Comparison of ENCODE assay signal across 9 cellular contexts in the genomic region with DNA sequence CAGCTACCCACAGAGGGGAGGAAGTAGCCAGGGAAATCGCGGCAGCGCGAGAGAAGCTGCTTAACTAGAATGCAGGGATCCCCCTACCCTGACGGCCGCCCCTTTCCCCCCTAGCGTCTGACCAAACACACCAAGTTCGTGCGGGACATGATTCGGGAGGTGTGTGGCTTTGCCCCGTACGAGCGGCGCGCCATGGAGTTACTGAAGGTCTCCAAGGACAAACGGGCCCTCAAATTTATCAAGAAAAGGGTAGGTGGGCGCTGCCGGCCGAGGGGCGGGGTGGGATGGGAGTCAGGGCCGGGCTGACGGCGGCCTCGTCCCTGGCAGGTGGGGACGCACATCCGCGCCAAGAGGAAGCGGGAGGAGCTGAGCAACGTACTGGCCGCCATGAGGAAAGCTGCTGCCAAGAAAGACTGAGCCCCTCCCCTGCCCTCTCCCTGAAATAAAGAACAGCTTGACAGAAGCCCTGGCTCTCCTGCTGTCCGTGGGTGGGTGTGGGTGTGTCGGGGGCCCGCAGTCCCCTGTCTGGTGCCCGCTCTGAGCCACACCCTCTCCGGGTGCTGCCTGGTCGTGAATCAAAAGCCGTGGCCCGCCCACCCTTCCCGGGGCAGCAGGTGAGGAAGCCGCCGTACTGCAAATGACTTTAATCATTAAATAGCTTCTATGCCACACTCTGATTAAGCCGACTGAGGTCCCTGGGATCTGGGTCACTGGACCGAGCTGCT. TPM values are rescaled to one million over a fixed set of nuclear protein-coding genes. Genes with fewer than 3 reads are reported as not detected.
DNase-seq lines count a peak whose midpoint lies in the region; ATAC-seq, FAIRE-seq and TF ChIP-seq lines count a peak whose summit lies in the region.
"Had no signal": no experiment of that assay in that cellular context is flagged by ENCODE, and none has a peak within 500 bp of the region (broad histone marks: within the 10 kb centered on the region; RNA-seq: fewer than 3 reads in every experiment).

No MANE protein-coding gene starts in this region.

- H3K9ac ChIP-seq in Karpas-422 (ENCODE audit: low read length) (peak overlapping the region; percentile 100), mesendoderm (ENCODE audit: low read length) (peak overlapping the region; percentile 99)

- no peak for ATAC-seq in CD4-positive, alpha-beta T cell (ENCODE audit: poor library complexity)
- ATAC-seq in stimulated activated naive B cell treated with anti-CD40 and anti-IgM and Interleukin-4, amounts not matched to agents 10 μg/mL and 1 μg/mL and 100 μg/mL, for 72 hours (replicated peaks): no peak
- ATAC-seq in GM18867 (IDR thresholded peaks at IDR 0.05; ENCODE audit: unreplicated experiment): no peak

- peak overlapping the region; percentile 80 for H3K23ac ChIP-seq in mesendoderm (ENCODE audit: low read length)

- H3K27ac Mint-ChIP-seq in CD4-positive, alpha-beta T cell: peak overlapping the region; percentile 96
- H3K27ac Mint-ChIP-seq in stimulated activated naive B cell treated with anti-CD40 and anti-IgM and Interleukin-4, amounts not matched to agents 10 μg/mL and 1 μg/mL and 100 μg/mL, for 72 hours: peak overlapping the region; percentile 99

- no peak for TF ChIP-seq CTCF in CD4-positive, alpha-beta T cell (IDR thresholded peaks at IDR 0.05)
- TF ChIP-seq CTCF in VCaP (conservative IDR thresholded peaks at IDR 0.05) (no peak), D721Med (IDR thresholded peaks at IDR 0.05; ENCODE audit: insufficient read depth, missing control alignments) (no peak)

- no peak overlapping the region for H2AK5ac ChIP-seq in mesendoderm (ENCODE audit: low read length)

- peaks cover 52% of the 10 kb centered on the region for H3K36me3 Mint-ChIP-seq in CD4-positive, alpha-beta T cell (ENCODE audit: low read depth)
- peaks cover 40 to 60% of the 10 kb centered on the region in 2 donors for H3K36me3 Mint-ChIP-seq in stimulated activated naive B cell treated with anti-CD40 and anti-IgM and Interleukin-4, amounts not matched to agents 10 μg/mL and 1 μg/mL and 100 μg/mL, for 72 hours

- no CpG with 5 or more reads among the region's 43 CpGs for WGBS in mesendoderm (ENCODE audit: extremely low coverage, insufficient coverage, low lambda C conversion rate)

- CTCF ChIA-PET in CD4-positive, alpha-beta T cell (lab: Charles Lee): interaction anchor here (2.0 to 2.6 kb wide), 2 partner anchors 27 to 29 kb away, joined by 6 to 20 read pairs; partner anchors contain the start of genes CATSPERD and LONP1

- peaks cover 12% of the 10 kb centered on the region for H3K79me1 ChIP-seq in mesendoderm (ENCODE audit: low read length)

- H3K18ac ChIP-seq in mesendoderm (ENCODE audit: low read length): no peak overlapping the region

- no peak for FAIRE-seq in D721Med (lab: Jason Lieb, UNC)

- no peaks in the 10 kb centered on the region for H3K9me3 ChIP-seq in CD4-positive, alpha-beta T cell (ENCODE audit: control insufficient read depth, low read length)
- H3K9me3 ChIP-seq in Karpas-422 (ENCODE audit: low read length): no peaks in the 10 kb centered on the region

- intact Hi-C loops in CD4-positive, alpha-beta T cell (cut with DNase I, micrococcal nuclease): loop anchor here in 1 of 2 experiments (2.0 kb wide), 1 partner anchor 101 kb away; no protein-coding TSS in a partner anchor

- H3K9me2 ChIP-seq in Karpas-422 (replicated peaks; ENCODE audit: insufficient read depth, low read length): no peaks in the 10 kb centered on the region

- peak overlapping the region; percentile 96 for H3K4me3 Mint-ChIP-seq in CD4-positive, alpha-beta T cell
- H3K4me3 Mint-ChIP-seq in stimulated activated naive B cell treated with anti-CD40 and anti-IgM and Interleukin-4, amounts not matched to agents 10 μg/mL and 1 μg/mL and 100 μg/mL, for 72 hours: peak overlapping the region; percentile 92 to 97

- peaks cover 49% of the 10 kb centered on the region for H4K20me1 ChIP-seq in Karpas-422 (ENCODE audit: insufficient read depth, low read depth, low read length)

- H3K4ac ChIP-seq in mesendoderm (ENCODE audit: low read depth, low read length): no peak overlapping the region

- H3K27me3 Mint-ChIP-seq in CD4-positive, alpha-beta T cell: no peaks in the 10 kb centered on the region
- H3K27me3 Mint-ChIP-seq in stimulated activated naive B cell treated with anti-CD40 and anti-IgM and Interleukin-4, amounts not matched to agents 10 μg/mL and 1 μg/mL and 100 μg/mL, for 72 hours: no peaks in the 10 kb centered on the region

- H2AFZ ChIP-seq in Karpas-422 (ENCODE audit: low read length): no peak overlapping the region

- no peak overlapping the region for H2BK5ac ChIP-seq in mesendoderm (ENCODE audit: low read length)

- H3K79me2 ChIP-seq in Karpas-422 (ENCODE audit: low read length): peaks cover 43% of the 10 kb centered on the region
- peaks cover 37% of the 10 kb centered on the region for H3K79me2 ChIP-seq in mesendoderm (ENCODE audit: control insufficient read depth, insufficient read depth, low read length)

- H4K5ac ChIP-seq in mesendoderm (ENCODE audit: low read length): no peak overlapping the region

- H4K8ac ChIP-seq in mesendoderm (ENCODE audit: low read depth, low read length): no peak overlapping the region

- no peak overlapping the region for H2BK120ac ChIP-seq in mesendoderm (ENCODE audit: low read depth, low read length)

- H3K4me1 ChIP-seq in Karpas-422 (ENCODE audit: low read length) (peaks cover 17% of the 10 kb centered on the region), mesendoderm (ENCODE audit: control insufficient read depth, low read depth, low read length) (no peaks in the 10 kb centered on the region)

- H3K56ac ChIP-seq in mesendoderm (ENCODE audit: low read length): peak overlapping the region; percentile 100

- POLR2A ChIA-PET in CD4-positive, alpha-beta T cell (lab: Charles Lee): interaction anchor here (0.7 to 3.1 kb wide), 10 partner anchors 12 to 331 kb away, joined by 3 to 51 read pairs (median 4); partner anchors contain the start of genes CATSPERD, DUS3L, LONP1 and NDUFA11

- peak in 3 of 10 experiments; percentile 17 to 23 (median 20) for DNase-seq in CD4-positive, alpha-beta T cell
- DNase-seq in Karpas-422: peak; percentile 75
- peak; percentile 48 to 78 for DNase-seq in dermis microvascular lymphatic vessel endothelial cell (ENCODE audit: low read depth in 2 of 2)
- no peak for DNase-seq in mesendoderm
- DNase-seq in stimulated activated naive B cell treated with anti-CD40 and anti-IgM and Interleukin-4, amounts not matched to agents 10 μg/mL and 1 μg/mL and 100 μg/mL, for 72 hours: no peak
- DNase-seq in D721Med (ENCODE audit: insufficient read length, low spot score): no peak

- H3K27me3 ChIP-seq in CD4-positive, alpha-beta T cell (ENCODE audit: control insufficient read depth, insufficient read depth, low read length): no peaks in the 10 kb centered on the region
- H3K27me3 ChIP-seq in Karpas-422 (ENCODE audit: low read length): no peaks in the 10 kb centered on the region
- H3K27me3 ChIP-seq in mesendoderm (ENCODE audit: insufficient read depth, low read length, poor library complexity): no peaks in the 10 kb centered on the region

- H3K36me3 ChIP-seq in Karpas-422 (ENCODE audit: insufficient read depth, low read length) (peaks cover 28% of the 10 kb centered on the region), mesendoderm (ENCODE audit: control insufficient read depth, insufficient read depth, low read length) (peaks cover 16% of the 10 kb centered on the region)

- peak overlapping the region; percentile 97 for H3K4me3 ChIP-seq in Karpas-422 (ENCODE audit: low read length)
- H3K4me3 ChIP-seq in mesendoderm (ENCODE audit: low read length): peak overlapping the region; percentile 50

- H3K9me3 Mint-ChIP-seq in CD4-positive, alpha-beta T cell: no peaks in the 10 kb centered on the region
- H3K9me3 Mint-ChIP-seq in stimulated activated naive B cell treated with anti-CD40 and anti-IgM and Interleukin-4, amounts not matched to agents 10 μg/mL and 1 μg/mL and 100 μg/mL, for 72 hours: peaks cover 2 to 4% of the 10 kb centered on the region in 2 donors

- H3K27ac ChIP-seq in CD4-positive, alpha-beta T cell (ENCODE audit: low read depth, low read length): peak overlapping the region; percentile 91
- H3K27ac ChIP-seq in Karpas-422 (ENCODE audit: low read length) (peak overlapping the region; percentile 92), VCaP (peak overlapping the region; percentile 84), mesendoderm (ENCODE audit: low read depth, low read length) (no peak overlapping the region)

- H3K4me2 ChIP-seq in Karpas-422 (ENCODE audit: low read depth, low read length, poor library complexity, severe bottlenecking) (peak overlapping the region; percentile 95), mesendoderm (ENCODE audit: low read length) (peak overlapping the region; percentile 64)

- H2BK15ac ChIP-seq in mesendoderm (replicated peaks; ENCODE audit: low read depth): no peak overlapping the region

- peaks cover 41% of the 10 kb centered on the region for H3K4me1 Mint-ChIP-seq in CD4-positive, alpha-beta T cell (ENCODE audit: low read depth)
- H3K4me1 Mint-ChIP-seq in stimulated activated naive B cell treated with anti-CD40 and anti-IgM and Interleukin-4, amounts not matched to agents 10 μg/mL and 1 μg/mL and 100 μg/mL, for 72 hours: peaks cover 41 to 63% of the 10 kb centered on the region in 2 donors

RNA-seq across cellular contexts. Expression of gene RPL36, which starts 1.3 kb away (rescaled TPM):
- 1,000 to 10,000 TPM; 1,509 to 1,565 TPM for total RNA-seq in CD4-positive, alpha-beta T cell
- total RNA-seq in Karpas-422 (2014; rRNA removed; shearing (Covaris generic); ENCODE audit: low replicate concordance): 3,189 and 3,229 TPM in 2 replicates
- total RNA-seq in dermis microvascular lymphatic vessel endothelial cell: 442 and 761 TPM in 2 replicates
- 1,911 TPM for polyA plus RNA-seq in mesendoderm (2013, experiment 1 of 2)
- 1,926 TPM for polyA plus RNA-seq in mesendoderm (2013, experiment 2 of 2)

RNA-seq across cellular contexts. Expression of gene HSD11B1L, which starts 10.5 kb away (rescaled TPM):
- 1 to 10 TPM; 2.4 to 2.9 TPM for total RNA-seq in CD4-positive, alpha-beta T cell
- total RNA-seq in Karpas-422 (2014; rRNA removed; shearing (Covaris generic); ENCODE audit: low replicate concordance): 6.9 and 9.0 TPM in 2 replicates
- 3.3 and 9.2 TPM in 2 replicates for total RNA-seq in dermis microvascular lymphatic vessel endothelial cell
- 1.7 TPM for polyA plus RNA-seq in mesendoderm (2013, experiment 1 of 2)
- 1.8 TPM for polyA plus RNA-seq in mesendoderm (2013, experiment 2 of 2)

RNA-seq across cellular contexts. Expression of gene MICOS13, which starts 11.1 kb away (rescaled TPM):
- 10 to 100 TPM; 21.7 to 23.0 TPM for total RNA-seq in CD4-positive, alpha-beta T cell
- total RNA-seq in Karpas-422 (2014; rRNA removed; shearing (Covaris generic); ENCODE audit: low replicate concordance): 63.4 and 118 TPM in 2 replicates
- 29.6 and 46.2 TPM in 2 replicates for total RNA-seq in dermis microvascular lymphatic vessel endothelial cell
- polyA plus RNA-seq in mesendoderm (2013, experiment 1 of 2): 12.6 TPM
- 13.5 TPM for polyA plus RNA-seq in mesendoderm (2013, experiment 2 of 2)

RNA-seq across cellular contexts. Expression of gene LONP1, which starts 28.6 kb away (rescaled TPM):
- total RNA-seq in CD4-positive, alpha-beta T cell: 10 to 100 TPM; 88.7 to 91.0 TPM
- 65.7 and 165 TPM in 2 replicates for total RNA-seq in Karpas-422 (2014; rRNA removed; shearing (Covaris generic); ENCODE audit: low replicate concordance)
- 49.9 and 56.9 TPM in 2 replicates for total RNA-seq in dermis microvascular lymphatic vessel endothelial cell
- 45.3 TPM for polyA plus RNA-seq in mesendoderm (2013, experiment 1 of 2)
- polyA plus RNA-seq in mesendoderm (2013, experiment 2 of 2): 45.8 TPM

RNA-seq across cellular contexts. Expression of gene CATSPERD, which starts 29.1 kb away (rescaled TPM):
- total RNA-seq in CD4-positive, alpha-beta T cell: not detected
- not detected in 2 replicates for total RNA-seq in Karpas-422 (2014; rRNA removed; shearing (Covaris generic); ENCODE audit: low replicate concordance)
- not detected in 2 replicates for total RNA-seq in dermis microvascular lymphatic vessel endothelial cell
- 0.03 TPM for polyA plus RNA-seq in mesendoderm (2013, experiment 1 of 2)
- polyA plus RNA-seq in mesendoderm (2013, experiment 2 of 2): not detected
- total RNA-seq: NCI-H460 had no signal

Comparison
In these comparisons a context has a peak if more than half of its experiments do, and no peak if none do; other contexts are left out.
1. DNase-seq: peak in Karpas-422 (single experiment) and dermis microvascular lymphatic vessel endothelial cell (2 of 2); none in mesendoderm (single experiment), stimulated activated naive B cell treated with anti-CD40 and anti-IgM and Interleukin-4, amounts not matched to agents 10 μg/mL and 1 μg/mL and 100 μg/mL, for 72 hours (single experiment) and D721Med (single experiment).